ENCODE assay signal across 1 cellular context in the genomic region with DNA sequence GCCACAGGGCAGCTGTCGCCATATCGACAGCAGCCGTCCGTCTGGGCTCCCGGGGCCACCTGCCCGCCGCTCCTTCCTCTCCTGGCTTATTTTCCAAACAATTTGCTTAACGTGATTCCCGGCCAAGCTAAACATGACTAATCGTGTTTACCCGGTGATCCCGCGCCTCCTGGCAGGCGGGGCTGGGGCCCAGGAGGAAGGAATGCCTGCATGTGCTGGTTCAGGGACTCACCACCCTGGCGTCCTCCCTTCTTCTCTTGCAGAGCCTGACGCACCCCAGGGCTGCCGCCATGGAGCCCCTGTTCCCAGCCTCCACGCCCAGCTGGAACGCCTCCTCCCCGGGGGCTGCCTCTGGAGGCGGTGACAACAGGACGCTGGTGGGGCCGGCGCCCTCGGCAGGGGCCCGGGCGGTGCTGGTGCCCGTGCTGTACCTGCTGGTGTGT.
TF ChIP-seq lines count a peak whose summit lies in the region.

No MANE protein-coding gene starts in this region.

TF ChIP-seq in HepG2, 621 proteins besides CTCF, POLR2A, EP300 and RAD21 (continued from another document and continues in another):
- TF ChIP-seq, protein P1, sequence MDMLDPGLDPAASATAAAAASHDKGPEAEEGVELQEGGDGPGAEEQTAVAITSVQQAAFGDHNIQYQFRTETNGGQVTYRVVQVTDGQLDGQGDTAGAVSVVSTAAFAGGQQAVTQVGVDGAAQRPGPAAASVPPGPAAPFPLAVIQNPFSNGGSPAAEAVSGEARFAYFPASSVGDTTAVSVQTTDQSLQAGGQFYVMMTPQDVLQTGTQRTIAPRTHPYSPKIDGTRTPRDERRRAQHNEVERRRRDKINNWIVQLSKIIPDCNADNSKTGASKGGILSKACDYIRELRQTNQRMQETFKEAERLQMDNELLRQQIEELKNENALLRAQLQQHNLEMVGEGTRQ (IDR thresholded peaks at IDR 0.05; ENCODE audit: low read depth, low read length), result no peak
- TF ChIP-seq, protein P1 (CRISPR knock-in tag; IDR thresholded peaks at IDR 0.05; ENCODE audit: borderline replicate concordance), result peak; percentile 24; the same call in 1 of the 2 replicates
- TF ChIP-seq, protein P2, sequence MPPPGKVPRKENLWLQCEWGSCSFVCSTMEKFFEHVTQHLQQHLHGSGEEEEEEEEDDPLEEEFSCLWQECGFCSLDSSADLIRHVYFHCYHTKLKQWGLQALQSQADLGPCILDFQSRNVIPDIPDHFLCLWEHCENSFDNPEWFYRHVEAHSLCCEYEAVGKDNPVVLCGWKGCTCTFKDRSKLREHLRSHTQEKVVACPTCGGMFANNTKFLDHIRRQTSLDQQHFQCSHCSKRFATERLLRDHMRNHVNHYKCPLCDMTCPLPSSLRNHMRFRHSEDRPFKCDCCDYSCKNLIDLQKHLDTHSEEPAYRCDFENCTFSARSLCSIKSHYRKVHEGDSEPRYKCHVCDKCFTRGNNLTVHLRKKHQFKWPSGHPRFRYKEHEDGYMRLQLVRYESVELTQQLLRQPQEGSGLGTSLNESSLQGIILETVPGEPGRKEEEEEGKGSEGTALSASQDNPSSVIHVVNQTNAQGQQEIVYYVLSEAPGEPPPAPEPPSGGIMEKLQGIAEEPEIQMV (CRISPR knock-in tag; IDR thresholded peaks at IDR 0.05; ENCODE audit: low read depth), result peak; percentile 50; the same call in 1 of the 2 replicates
- TF ChIP-seq NBN (conservative IDR thresholded peaks at IDR 0.05) (no peak), ZNF724P (CRISPR knock-in tag; IDR thresholded peaks at IDR 0.05; ENCODE audit: borderline replicate concordance) (peak; percentile 87; the same call in 1 of the 2 replicates), MAF1 (CRISPR knock-in tag; IDR thresholded peaks at IDR 0.05; ENCODE audit: borderline replicate concordance) (no peak), ZNF12 (CRISPR knock-in tag; IDR thresholded peaks at IDR 0.05) (peak; percentile 68; the same call in 1 of the 2 replicates), ZNF790 (CRISPR knock-in tag; IDR thresholded peaks at IDR 0.05; ENCODE audit: borderline replicate concordance) (no peak), HHEX (CRISPR knock-in tag; IDR thresholded peaks at IDR 0.05) (no peak), CHCHD3 (CRISPR knock-in tag; IDR thresholded peaks at IDR 0.05) (no peak), PRPF4 (IDR thresholded peaks at IDR 0.05; ENCODE audit: low read depth, low read length, poor library complexity, severe bottlenecking) (no peak), ESRRA (CRISPR knock-in tag; IDR thresholded peaks at IDR 0.05; ENCODE audit: low read depth) (0 out of 2 replicates have a peak, but pooled peaks have one; percentile 36), ZNF746 (CRISPR knock-in tag; IDR thresholded peaks at IDR 0.05) (peak; percentile 96), ZNF343 (CRISPR knock-in tag; IDR thresholded peaks at IDR 0.05) (no peak), SOX5 (CRISPR knock-in tag; IDR thresholded peaks at IDR 0.05; ENCODE audit: borderline replicate concordance) (peak; percentile 90; the same call in 1 of the 2 replicates), ZNF737 (CRISPR knock-in tag; IDR thresholded peaks at IDR 0.05; ENCODE audit: borderline replicate concordance) (no peak), MYC (CRISPR knock-in tag; IDR thresholded peaks at IDR 0.05; ENCODE audit: borderline replicate concordance) (peak; percentile 88), SIX1 (CRISPR knock-in tag; IDR thresholded peaks at IDR 0.05; ENCODE audit: borderline replicate concordance) (0 out of 2 replicates have a peak, but pooled peaks have one; percentile 35), ZNF550 (CRISPR knock-in tag; IDR thresholded peaks at IDR 0.05; ENCODE audit: borderline replicate concordance) (no peak), ZC3H4 (CRISPR knock-in tag; IDR thresholded peaks at IDR 0.05; ENCODE audit: borderline replicate concordance) (no peak), SMAD3 (CRISPR knock-in tag; IDR thresholded peaks at IDR 0.05) (peak; percentile 87), HDAC1 (CRISPR knock-in tag; IDR thresholded peaks at IDR 0.05) (peak; percentile 95), FOXC1 (CRISPR knock-in tag; IDR thresholded peaks at IDR 0.05; ENCODE audit: borderline replicate concordance) (0 out of 2 replicates have a peak, but pooled peaks have one; percentile 24), ZSCAN20 (CRISPR knock-in tag; IDR thresholded peaks at IDR 0.05; ENCODE audit: borderline replicate concordance) (peak; percentile 88), RARG (CRISPR knock-in tag; IDR thresholded peaks at IDR 0.05; ENCODE audit: low read depth) (no peak), SMARCE1 (IDR thresholded peaks at IDR 0.05; ENCODE audit: borderline replicate concordance) (no peak), HDAC6 (IDR thresholded peaks at IDR 0.05; ENCODE audit: low read depth, low read length) (no peak), NFE2L2 (IDR thresholded peaks at IDR 0.05; ENCODE audit: low read length) (no peak), KAT7 (CRISPR knock-in tag; IDR thresholded peaks at IDR 0.05; ENCODE audit: borderline replicate concordance) (peak; percentile 79; the same call in 1 of the 2 replicates)
- TF ChIP-seq, protein P3, sequence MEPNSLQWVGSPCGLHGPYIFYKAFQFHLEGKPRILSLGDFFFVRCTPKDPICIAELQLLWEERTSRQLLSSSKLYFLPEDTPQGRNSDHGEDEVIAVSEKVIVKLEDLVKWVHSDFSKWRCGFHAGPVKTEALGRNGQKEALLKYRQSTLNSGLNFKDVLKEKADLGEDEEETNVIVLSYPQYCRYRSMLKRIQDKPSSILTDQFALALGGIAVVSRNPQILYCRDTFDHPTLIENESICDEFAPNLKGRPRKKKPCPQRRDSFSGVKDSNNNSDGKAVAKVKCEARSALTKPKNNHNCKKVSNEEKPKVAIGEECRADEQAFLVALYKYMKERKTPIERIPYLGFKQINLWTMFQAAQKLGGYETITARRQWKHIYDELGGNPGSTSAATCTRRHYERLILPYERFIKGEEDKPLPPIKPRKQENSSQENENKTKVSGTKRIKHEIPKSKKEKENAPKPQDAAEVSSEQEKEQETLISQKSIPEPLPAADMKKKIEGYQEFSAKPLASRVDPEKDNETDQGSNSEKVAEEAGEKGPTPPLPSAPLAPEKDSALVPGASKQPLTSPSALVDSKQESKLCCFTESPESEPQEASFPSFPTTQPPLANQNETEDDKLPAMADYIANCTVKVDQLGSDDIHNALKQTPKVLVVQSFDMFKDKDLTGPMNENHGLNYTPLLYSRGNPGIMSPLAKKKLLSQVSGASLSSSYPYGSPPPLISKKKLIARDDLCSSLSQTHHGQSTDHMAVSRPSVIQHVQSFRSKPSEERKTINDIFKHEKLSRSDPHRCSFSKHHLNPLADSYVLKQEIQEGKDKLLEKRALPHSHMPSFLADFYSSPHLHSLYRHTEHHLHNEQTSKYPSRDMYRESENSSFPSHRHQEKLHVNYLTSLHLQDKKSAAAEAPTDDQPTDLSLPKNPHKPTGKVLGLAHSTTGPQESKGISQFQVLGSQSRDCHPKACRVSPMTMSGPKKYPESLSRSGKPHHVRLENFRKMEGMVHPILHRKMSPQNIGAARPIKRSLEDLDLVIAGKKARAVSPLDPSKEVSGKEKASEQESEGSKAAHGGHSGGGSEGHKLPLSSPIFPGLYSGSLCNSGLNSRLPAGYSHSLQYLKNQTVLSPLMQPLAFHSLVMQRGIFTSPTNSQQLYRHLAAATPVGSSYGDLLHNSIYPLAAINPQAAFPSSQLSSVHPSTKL (CRISPR knock-in tag; IDR thresholded peaks at IDR 0.05), result peak; percentile 93
- TF ChIP-seq, protein P4, sequence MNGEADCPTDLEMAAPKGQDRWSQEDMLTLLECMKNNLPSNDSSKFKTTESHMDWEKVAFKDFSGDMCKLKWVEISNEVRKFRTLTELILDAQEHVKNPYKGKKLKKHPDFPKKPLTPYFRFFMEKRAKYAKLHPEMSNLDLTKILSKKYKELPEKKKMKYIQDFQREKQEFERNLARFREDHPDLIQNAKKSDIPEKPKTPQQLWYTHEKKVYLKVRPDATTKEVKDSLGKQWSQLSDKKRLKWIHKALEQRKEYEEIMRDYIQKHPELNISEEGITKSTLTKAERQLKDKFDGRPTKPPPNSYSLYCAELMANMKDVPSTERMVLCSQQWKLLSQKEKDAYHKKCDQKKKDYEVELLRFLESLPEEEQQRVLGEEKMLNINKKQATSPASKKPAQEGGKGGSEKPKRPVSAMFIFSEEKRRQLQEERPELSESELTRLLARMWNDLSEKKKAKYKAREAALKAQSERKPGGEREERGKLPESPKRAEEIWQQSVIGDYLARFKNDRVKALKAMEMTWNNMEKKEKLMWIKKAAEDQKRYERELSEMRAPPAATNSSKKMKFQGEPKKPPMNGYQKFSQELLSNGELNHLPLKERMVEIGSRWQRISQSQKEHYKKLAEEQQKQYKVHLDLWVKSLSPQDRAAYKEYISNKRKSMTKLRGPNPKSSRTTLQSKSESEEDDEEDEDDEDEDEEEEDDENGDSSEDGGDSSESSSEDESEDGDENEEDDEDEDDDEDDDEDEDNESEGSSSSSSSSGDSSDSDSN (CRISPR knock-in tag; IDR thresholded peaks at IDR 0.05), result peak; percentile 89
- TF ChIP-seq, protein P5, sequence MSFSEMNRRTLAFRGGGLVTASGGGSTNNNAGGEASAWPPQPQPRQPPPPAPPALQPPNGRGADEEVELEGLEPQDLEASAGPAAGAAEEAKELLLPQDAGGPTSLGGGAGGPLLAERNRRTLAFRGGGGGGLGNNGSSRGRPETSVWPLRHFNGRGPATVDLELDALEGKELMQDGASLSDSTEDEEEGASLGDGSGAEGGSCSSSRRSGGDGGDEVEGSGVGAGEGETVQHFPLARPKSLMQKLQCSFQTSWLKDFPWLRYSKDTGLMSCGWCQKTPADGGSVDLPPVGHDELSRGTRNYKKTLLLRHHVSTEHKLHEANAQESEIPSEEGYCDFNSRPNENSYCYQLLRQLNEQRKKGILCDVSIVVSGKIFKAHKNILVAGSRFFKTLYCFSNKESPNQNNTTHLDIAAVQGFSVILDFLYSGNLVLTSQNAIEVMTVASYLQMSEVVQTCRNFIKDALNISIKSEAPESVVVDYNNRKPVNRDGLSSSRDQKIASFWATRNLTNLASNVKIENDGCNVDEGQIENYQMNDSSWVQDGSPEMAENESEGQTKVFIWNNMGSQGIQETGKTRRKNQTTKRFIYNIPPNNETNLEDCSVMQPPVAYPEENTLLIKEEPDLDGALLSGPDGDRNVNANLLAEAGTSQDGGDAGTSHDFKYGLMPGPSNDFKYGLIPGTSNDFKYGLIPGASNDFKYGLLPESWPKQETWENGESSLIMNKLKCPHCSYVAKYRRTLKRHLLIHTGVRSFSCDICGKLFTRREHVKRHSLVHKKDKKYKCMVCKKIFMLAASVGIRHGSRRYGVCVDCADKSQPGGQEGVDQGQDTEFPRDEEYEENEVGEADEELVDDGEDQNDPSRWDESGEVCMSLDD (CRISPR knock-in tag; IDR thresholded peaks at IDR 0.05; ENCODE audit: borderline replicate concordance), result peak; percentile 72; the same call in 1 of the 2 replicates
- TF ChIP-seq, protein P6, sequence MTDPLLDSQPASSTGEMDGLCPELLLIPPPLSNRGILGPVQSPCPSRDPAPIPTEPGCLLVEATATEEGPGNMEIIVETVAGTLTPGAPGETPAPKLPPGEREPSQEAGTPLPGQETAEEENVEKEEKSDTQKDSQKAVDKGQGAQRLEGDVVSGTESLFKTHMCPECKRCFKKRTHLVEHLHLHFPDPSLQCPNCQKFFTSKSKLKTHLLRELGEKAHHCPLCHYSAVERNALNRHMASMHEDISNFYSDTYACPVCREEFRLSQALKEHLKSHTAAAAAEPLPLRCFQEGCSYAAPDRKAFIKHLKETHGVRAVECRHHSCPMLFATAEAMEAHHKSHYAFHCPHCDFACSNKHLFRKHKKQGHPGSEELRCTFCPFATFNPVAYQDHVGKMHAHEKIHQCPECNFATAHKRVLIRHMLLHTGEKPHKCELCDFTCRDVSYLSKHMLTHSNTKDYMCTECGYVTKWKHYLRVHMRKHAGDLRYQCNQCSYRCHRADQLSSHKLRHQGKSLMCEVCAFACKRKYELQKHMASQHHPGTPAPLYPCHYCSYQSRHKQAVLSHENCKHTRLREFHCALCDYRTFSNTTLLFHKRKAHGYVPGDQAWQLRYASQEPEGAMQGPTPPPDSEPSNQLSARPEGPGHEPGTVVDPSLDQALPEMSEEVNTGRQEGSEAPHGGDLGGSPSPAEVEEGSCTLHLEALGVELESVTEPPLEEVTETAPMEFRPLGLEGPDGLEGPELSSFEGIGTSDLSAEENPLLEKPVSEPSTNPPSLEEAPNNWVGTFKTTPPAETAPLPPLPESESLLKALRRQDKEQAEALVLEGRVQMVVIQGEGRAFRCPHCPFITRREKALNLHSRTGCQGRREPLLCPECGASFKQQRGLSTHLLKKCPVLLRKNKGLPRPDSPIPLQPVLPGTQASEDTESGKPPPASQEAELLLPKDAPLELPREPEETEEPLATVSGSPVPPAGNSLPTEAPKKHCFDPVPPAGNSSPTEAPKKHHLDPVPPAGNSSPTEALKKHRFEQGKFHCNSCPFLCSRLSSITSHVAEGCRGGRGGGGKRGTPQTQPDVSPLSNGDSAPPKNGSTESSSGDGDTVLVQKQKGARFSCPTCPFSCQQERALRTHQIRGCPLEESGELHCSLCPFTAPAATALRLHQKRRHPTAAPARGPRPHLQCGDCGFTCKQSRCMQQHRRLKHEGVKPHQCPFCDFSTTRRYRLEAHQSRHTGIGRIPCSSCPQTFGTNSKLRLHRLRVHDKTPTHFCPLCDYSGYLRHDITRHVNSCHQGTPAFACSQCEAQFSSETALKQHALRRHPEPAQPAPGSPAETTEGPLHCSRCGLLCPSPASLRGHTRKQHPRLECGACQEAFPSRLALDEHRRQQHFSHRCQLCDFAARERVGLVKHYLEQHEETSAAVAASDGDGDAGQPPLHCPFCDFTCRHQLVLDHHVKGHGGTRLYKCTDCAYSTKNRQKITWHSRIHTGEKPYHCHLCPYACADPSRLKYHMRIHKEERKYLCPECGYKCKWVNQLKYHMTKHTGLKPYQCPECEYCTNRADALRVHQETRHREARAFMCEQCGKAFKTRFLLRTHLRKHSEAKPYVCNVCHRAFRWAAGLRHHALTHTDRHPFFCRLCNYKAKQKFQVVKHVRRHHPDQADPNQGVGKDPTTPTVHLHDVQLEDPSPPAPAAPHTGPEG (CRISPR knock-in tag; IDR thresholded peaks at IDR 0.05), result no peak
- TF ChIP-seq, protein P7, sequence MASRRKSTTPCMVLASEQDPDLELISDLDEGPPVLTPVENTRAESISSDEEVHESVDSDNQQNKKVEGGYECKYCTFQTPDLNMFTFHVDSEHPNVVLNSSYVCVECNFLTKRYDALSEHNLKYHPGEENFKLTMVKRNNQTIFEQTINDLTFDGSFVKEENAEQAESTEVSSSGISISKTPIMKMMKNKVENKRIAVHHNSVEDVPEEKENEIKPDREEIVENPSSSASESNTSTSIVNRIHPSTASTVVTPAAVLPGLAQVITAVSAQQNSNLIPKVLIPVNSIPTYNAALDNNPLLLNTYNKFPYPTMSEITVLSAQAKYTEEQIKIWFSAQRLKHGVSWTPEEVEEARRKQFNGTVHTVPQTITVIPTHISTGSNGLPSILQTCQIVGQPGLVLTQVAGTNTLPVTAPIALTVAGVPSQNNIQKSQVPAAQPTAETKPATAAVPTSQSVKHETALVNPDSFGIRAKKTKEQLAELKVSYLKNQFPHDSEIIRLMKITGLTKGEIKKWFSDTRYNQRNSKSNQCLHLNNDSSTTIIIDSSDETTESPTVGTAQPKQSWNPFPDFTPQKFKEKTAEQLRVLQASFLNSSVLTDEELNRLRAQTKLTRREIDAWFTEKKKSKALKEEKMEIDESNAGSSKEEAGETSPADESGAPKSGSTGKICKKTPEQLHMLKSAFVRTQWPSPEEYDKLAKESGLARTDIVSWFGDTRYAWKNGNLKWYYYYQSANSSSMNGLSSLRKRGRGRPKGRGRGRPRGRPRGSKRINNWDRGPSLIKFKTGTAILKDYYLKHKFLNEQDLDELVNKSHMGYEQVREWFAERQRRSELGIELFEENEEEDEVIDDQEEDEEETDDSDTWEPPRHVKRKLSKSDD (CRISPR knock-in tag; IDR thresholded peaks at IDR 0.05; ENCODE audit: low read depth), result peak; percentile 22; the same call in 1 of the 2 replicates
